17 cellular contexts compared by ENCODE assay signal in the genomic region with DNA sequence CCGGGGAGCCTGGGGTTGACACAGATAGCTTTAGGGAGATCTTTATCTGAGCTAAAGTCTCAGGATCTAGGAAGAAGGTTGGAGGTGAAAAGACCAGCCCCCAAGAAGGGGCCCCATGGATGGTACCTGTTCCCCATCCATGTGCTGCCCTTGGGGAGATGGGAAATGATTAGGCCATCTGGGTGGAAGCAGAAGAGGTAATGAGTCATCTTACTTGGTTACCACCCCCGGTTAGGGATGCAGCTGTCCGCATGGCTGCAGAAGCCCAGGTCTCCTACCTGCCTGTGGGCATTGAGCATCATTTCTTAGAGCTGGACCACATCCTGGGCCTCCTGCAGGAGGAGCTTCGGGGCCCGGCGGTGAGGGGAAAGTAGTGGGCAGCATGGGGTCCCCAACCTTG. TPM values are rescaled to one million over a fixed set of nuclear protein-coding genes. Genes with fewer than 3 reads are reported as not detected.
DNase-seq lines count a peak whose midpoint lies in the region; ATAC-seq, FAIRE-seq and TF ChIP-seq lines count a peak whose summit lies in the region.
"Had no signal": no experiment of that assay in that cellular context is flagged by ENCODE, and none has a peak within 500 bp of the region (broad histone marks: within the 10 kb centered on the region; RNA-seq: fewer than 3 reads in every experiment).

No MANE protein-coding gene starts in this region.

- H3K4me3 ChIP-seq in BE2C (ENCODE audit: low read depth, low read length) = no peak overlapping the region
- no peak overlapping the region for H3K4me3 ChIP-seq in bronchial epithelial cell (ENCODE audit: low read depth, low read length)
- H3K4me3 ChIP-seq in endodermal cell (ENCODE audit: low read length) = no peak overlapping the region
- H3K4me3 ChIP-seq: BLaER1, GM23248 had no signal

- H3K9ac ChIP-seq in endodermal cell (ENCODE audit: extremely low read depth, low read length, poor library complexity, severe bottlenecking) = no peak overlapping the region
- H3K9ac ChIP-seq: BLaER1, GM23248 had no signal

- no peak overlapping the region for H3K27ac Mint-ChIP-seq in endodermal cell
- H3K27ac Mint-ChIP-seq: CD8-positive, alpha-beta memory T cell had no signal

- no peak for FAIRE-seq in bronchial epithelial cell (lab: Jason Lieb, UNC)
- FAIRE-seq: A204.1, H54 had no signal

- H3K27me3 Mint-ChIP-seq in endodermal cell (ENCODE audit: insufficient read depth) = peaks cover 42% of the 10 kb centered on the region

- DNase-seq in BE2C = peak; percentile 46
- peak; percentile 54 for DNase-seq in DMS53 (lab: John Stamatoyannopoulos, UW)
- DNase-seq in NCI-H2171 treated with DMSO at 0.1 percent for 48 hours (lab: John Stamatoyannopoulos, UW) = peak; percentile 79
- peak; percentile 26 for DNase-seq in bronchial epithelial cell (ENCODE audit: low read depth)
- no peak for DNase-seq in endodermal cell
- DNase-seq in AG20443 (ENCODE audit: low spot score) = no peak
- DNase-seq: CD8-positive, alpha-beta memory T cell; DND-41; GF-D8; GM23248; KBM-7 had no signal

- H3K9me3 Mint-ChIP-seq in endodermal cell = no peaks in the 10 kb centered on the region
- H3K9me3 Mint-ChIP-seq: CD8-positive, alpha-beta memory T cell had no signal

- 92 to 100% methylated on average over 4 to 6 of the region's 6 CpGs for WGBS in endodermal cell (ENCODE audit: insufficient coverage in 1 of 2, insufficient read length in 1 of 2), 2 experiments

- no peaks in the 10 kb centered on the region for H3K36me3 Mint-ChIP-seq in endodermal cell (ENCODE audit: low read depth)

- H3K36me3 ChIP-seq in BE2C = no peaks in the 10 kb centered on the region
- H3K36me3 ChIP-seq in bronchial epithelial cell (ENCODE audit: control insufficient read depth, insufficient read depth, low read length) = no peaks in the 10 kb centered on the region
- H3K36me3 ChIP-seq in endodermal cell (ENCODE audit: control insufficient read depth, insufficient read depth, low read length) = no peaks in the 10 kb centered on the region
- H3K36me3 ChIP-seq: BLaER1 had no signal

- no peaks in the 10 kb centered on the region for H3K4me1 Mint-ChIP-seq in endodermal cell

- no peak overlapping the region for H3K4me3 Mint-ChIP-seq in endodermal cell
- H3K4me3 Mint-ChIP-seq: CD8-positive, alpha-beta memory T cell had no signal

- no peaks in the 10 kb centered on the region for H3K9me3 ChIP-seq in BE2C
- no peaks in the 10 kb centered on the region for H3K9me3 ChIP-seq in endodermal cell (ENCODE audit: control insufficient read depth, low read length)
- H3K9me3 ChIP-seq: BLaER1 had no signal

- no peaks in the 10 kb centered on the region for H3K27me3 ChIP-seq in BE2C
- peaks cover 19% of the 10 kb centered on the region for H3K27me3 ChIP-seq in bronchial epithelial cell (ENCODE audit: control insufficient read depth, insufficient read depth, low read length)
- peaks cover 51% of the 10 kb centered on the region for H3K27me3 ChIP-seq in endodermal cell (ENCODE audit: control insufficient read depth, insufficient read depth, low read length, poor library complexity, severe bottlenecking)

- ATAC-seq in GM21447 (IDR thresholded peaks at IDR 0.05; ENCODE audit: unreplicated experiment) = no peak
- ATAC-seq: HCT116 had no signal

- H3K27ac ChIP-seq in endodermal cell (ENCODE audit: low read depth, low read length) = no peak overlapping the region
- H3K27ac ChIP-seq: BLaER1, GM23248 had no signal

- H3K4me1 ChIP-seq in BE2C (peaks cover 24% of the 10 kb centered on the region), endodermal cell (ENCODE audit: control insufficient read depth, insufficient read depth, low read length) (peaks cover 9% of the 10 kb centered on the region)

- TF ChIP-seq CTCF in BE2C (IDR thresholded peaks at IDR 0.05; ENCODE audit: low read depth, low read length) (no peak), bronchial epithelial cell (IDR thresholded peaks at IDR 0.05; ENCODE audit: insufficient read depth, low read length, severe bottlenecking) (no peak), endodermal cell (conservative IDR thresholded peaks at IDR 0.05) (no peak)

RNA-seq across cellular contexts. Expression of gene CPLX3, which starts 3.1 kb away (rescaled TPM):
- not detected for polyA plus RNA-seq in BE2C (2012; ENCODE audit: insufficient read depth, insufficient read length, low read depth)
- not detected in 2 replicates for total RNA-seq in bronchial epithelial cell
- total RNA-seq in endodermal cell = not detected
- 0.25 TPM for polyA plus RNA-seq in endodermal cell (2013, experiment 1 of 2)
- polyA plus RNA-seq in endodermal cell (2013, experiment 2 of 2) = 0.17 TPM
- total RNA-seq: CD8-positive, alpha-beta memory T cell; GM23248 had no signal
- polyA plus RNA-seq: AG04450; CD8-positive, alpha-beta memory T cell; GM23248 had no signal

RNA-seq across cellular contexts. Expression of gene LMAN1L, which starts 10.7 kb away (rescaled TPM):
- 0.73 TPM for polyA plus RNA-seq in BE2C (2012; ENCODE audit: insufficient read depth, insufficient read length, low read depth)
- total RNA-seq in bronchial epithelial cell (under 0.01 TPM in 1 of 2 replicates, not detected in the other), endodermal cell (not detected)
- not detected for polyA plus RNA-seq in endodermal cell (2013, experiment 1 of 2)
- polyA plus RNA-seq in endodermal cell (2013, experiment 2 of 2) = not detected
- total RNA-seq: GM23248 had no signal
- polyA plus RNA-seq: AG04450; CD8-positive, alpha-beta memory T cell; GM23248 had no signal

RNA-seq across cellular contexts. Expression of gene ULK3, which starts 19.6 kb away (rescaled TPM):
- 152 TPM for polyA plus RNA-seq in BE2C (2012; ENCODE audit: insufficient read depth, insufficient read length, low read depth)
- total RNA-seq in bronchial epithelial cell = 17.4 and 23.6 TPM in 2 replicates
- 10 to 100 TPM; 33.9 to 36.2 TPM for total RNA-seq in endodermal cell
- 49.9 TPM for polyA plus RNA-seq in endodermal cell (2013, experiment 1 of 2)
- 32.5 TPM for polyA plus RNA-seq in endodermal cell (2013, experiment 2 of 2)

RNA-seq across cellular contexts. Expression of gene CSK, which starts 41.4 kb away (rescaled TPM):
- 311 TPM for polyA plus RNA-seq in BE2C (2012; ENCODE audit: insufficient read depth, insufficient read length, low read depth)
- total RNA-seq in bronchial epithelial cell = 28.9 and 29.2 TPM in 2 replicates
- 10 to 100 TPM; 64.3 to 68.5 TPM for total RNA-seq in endodermal cell
- polyA plus RNA-seq in endodermal cell (2013, experiment 1 of 2) = 47.2 TPM
- polyA plus RNA-seq in endodermal cell (2013, experiment 2 of 2) = 45.1 TPM

RNA-seq across cellular contexts. Expression of gene SCAMP2, which starts 49.8 kb away (rescaled TPM):
- 76.6 TPM for polyA plus RNA-seq in BE2C (2012; ENCODE audit: insufficient read depth, insufficient read length, low read depth)
- total RNA-seq in bronchial epithelial cell (20.5 and 30.7 TPM in 2 replicates), endodermal cell (10 to 100 TPM; 47.5 to 50.9 TPM)
- polyA plus RNA-seq in endodermal cell (2013, experiment 1 of 2) = 33.0 TPM
- polyA plus RNA-seq in endodermal cell (2013, experiment 2 of 2) = 32.1 TPM

Comparison
In these comparisons a context has a peak if more than half of its experiments do, and no peak if none do; other contexts are left out.
1. DNase-seq: peak in BE2C (single experiment), DMS53 (single experiment), NCI-H2171 treated with DMSO at 0.1 percent for 48 hours (single experiment) and bronchial epithelial cell (single experiment); none in endodermal cell (single experiment) and AG20443 (single experiment).